Comparison of ENCODE assay signal across 8 cellular contexts in the genomic region with DNA sequence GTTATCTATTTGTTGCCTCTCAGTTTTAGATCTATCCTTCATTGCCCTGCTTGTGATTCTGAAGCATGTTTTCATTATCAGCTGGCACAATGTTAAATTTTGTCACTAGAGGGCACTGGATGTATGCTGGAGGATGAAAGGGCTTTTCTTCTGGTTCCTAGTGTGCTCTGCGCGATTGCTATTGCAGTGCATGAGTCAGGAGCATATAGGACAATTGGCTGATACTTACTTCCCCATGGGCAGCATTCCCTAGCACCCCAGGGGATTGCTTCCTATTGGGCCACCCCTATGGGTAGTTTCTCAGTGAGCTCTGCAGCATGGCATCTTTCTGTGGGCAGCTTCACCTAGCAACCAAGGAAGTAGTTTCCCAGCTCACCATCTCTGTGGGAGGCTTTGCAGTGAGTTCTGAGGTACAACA.
DNase-seq lines count a peak whose midpoint lies in the region; ATAC-seq and TF ChIP-seq lines count a peak whose summit lies in the region.

No MANE protein-coding gene starts in this region.

- no peak overlapping the region for H3K4me3 ChIP-seq in kidney epithelial cell (ENCODE audit: low read depth, low read length)
- no peak overlapping the region for H3K4me3 ChIP-seq in upper lobe of right lung

- TF ChIP-seq CTCF in brain (conservative IDR thresholded peaks at IDR 0.05) (peak; percentile 79 to 88), kidney epithelial cell (IDR thresholded peaks at IDR 0.05; ENCODE audit: insufficient read depth, low read length, poor library complexity, severe bottlenecking) (peak; percentile 63), upper lobe of right lung (IDR thresholded peaks at IDR 0.05) (peak; percentile 61)

- no peak overlapping the region for H3K27ac Mint-ChIP-seq in activated CD4-positive, alpha-beta T cell treated with anti-CD3 and anti-CD28 coated beads, Interleukin-2, amount 10 ng/mL, durations not matched to agents 24 days and 14 days
- no peak overlapping the region for H3K27ac Mint-ChIP-seq in brain

- no peaks in the 10 kb centered on the region for H3K36me3 Mint-ChIP-seq in activated CD4-positive, alpha-beta T cell treated with anti-CD3 and anti-CD28 coated beads, Interleukin-2, amount 10 ng/mL, durations not matched to agents 24 days and 14 days (ENCODE audit: low read depth)
- no peaks in the 10 kb centered on the region for H3K36me3 Mint-ChIP-seq in brain

- peak; percentile 63 for DNase-seq in activated CD4-positive, alpha-beta T cell treated with anti-CD3 and anti-CD28 coated beads, Interleukin-2, amount 10 ng/mL, durations not matched to agents 24 days and 14 days
- DNase-seq in activated CD4-positive, alpha-beta T cell treated with anti-CD3 and anti-CD28 coated beads, Interleukin-2, amount 50 U/mL, for 48 hours: no peak
- DNase-seq in NCI-H748 treated with DMSO at 0.1 percent for 48 hours (lab: John Stamatoyannopoulos, UW) (peak; percentile 58), kidney epithelial cell (ENCODE audit: low read depth) (peak; percentile 23), upper lobe of right lung (no peak)

- no peaks in the 10 kb centered on the region for H3K9me3 Mint-ChIP-seq in activated CD4-positive, alpha-beta T cell treated with anti-CD3 and anti-CD28 coated beads, Interleukin-2, amount 10 ng/mL, durations not matched to agents 24 days and 14 days
- peaks cover 0 to 2% (median 0%) of the 10 kb centered on the region in 5 experiments for H3K9me3 Mint-ChIP-seq in brain

- no peaks in the 10 kb centered on the region for H3K9me3 ChIP-seq in upper lobe of right lung

- no peaks in the 10 kb centered on the region for H3K4me1 ChIP-seq in upper lobe of right lung

- ATAC-seq in GM21423 (IDR thresholded peaks at IDR 0.05; ENCODE audit: unreplicated experiment) (peak; percentile 87), HG03520 (IDR thresholded peaks at IDR 0.05; ENCODE audit: unreplicated experiment) (peak; percentile 92), upper lobe of right lung (peak; percentile 86)

- H3K36me3 ChIP-seq in kidney epithelial cell (ENCODE audit: control insufficient read depth, insufficient read depth, low read length) (no peaks in the 10 kb centered on the region), upper lobe of right lung (no peaks in the 10 kb centered on the region)

- no peak overlapping the region for H3K4me3 Mint-ChIP-seq in activated CD4-positive, alpha-beta T cell treated with anti-CD3 and anti-CD28 coated beads, Interleukin-2, amount 10 ng/mL, durations not matched to agents 24 days and 14 days
- H3K4me3 Mint-ChIP-seq in brain: no peak overlapping the region

- H3K4me1 Mint-ChIP-seq in activated CD4-positive, alpha-beta T cell treated with anti-CD3 and anti-CD28 coated beads, Interleukin-2, amount 10 ng/mL, durations not matched to agents 24 days and 14 days: no peaks in the 10 kb centered on the region
- H3K4me1 Mint-ChIP-seq in brain: no peaks in the 10 kb centered on the region

- no peaks in the 10 kb centered on the region for H3K27me3 ChIP-seq in kidney epithelial cell (ENCODE audit: control insufficient read depth, insufficient read depth, low read length)
- no peaks in the 10 kb centered on the region for H3K27me3 ChIP-seq in upper lobe of right lung

- intact Hi-C loops in activated CD4-positive, alpha-beta T cell treated with anti-CD3 and anti-CD28 coated beads, Interleukin-2, amount 10 ng/mL, durations not matched to agents 24 days and 14 days (cut with micrococcal nuclease): loop anchor here (5.0 kb wide), 1 partner anchor 1104 kb away; no protein-coding TSS in a partner anchor
- intact Hi-C loops in upper lobe of right lung (cut with DNase I): no loop called here

- no peak overlapping the region for H3K27ac ChIP-seq in upper lobe of right lung

- no peaks in the 10 kb centered on the region for H3K27me3 Mint-ChIP-seq in activated CD4-positive, alpha-beta T cell treated with anti-CD3 and anti-CD28 coated beads, Interleukin-2, amount 10 ng/mL, durations not matched to agents 24 days and 14 days
- peaks cover 4% of the 10 kb centered on the region for H3K27me3 Mint-ChIP-seq in brain

Comparison
In these comparisons a context has a peak if more than half of its experiments do, and no peak if none do; other contexts are left out.
1. DNase-seq: peak in activated CD4-positive, alpha-beta T cell treated with anti-CD3 and anti-CD28 coated beads, Interleukin-2, amount 10 ng/mL, durations not matched to agents 24 days and 14 days (single experiment), NCI-H748 treated with DMSO at 0.1 percent for 48 hours (single experiment) and kidney epithelial cell (single experiment); none in activated CD4-positive, alpha-beta T cell treated with anti-CD3 and anti-CD28 coated beads, Interleukin-2, amount 50 U/mL, for 48 hours (0 of 2) and upper lobe of right lung (single experiment).
2. Peak in every context shown above with its lines, with median percentiles within 50 percentile points of each other: ATAC-seq and CTCF ChIP-seq.